Comparison of ENCODE assay signal across 9 cellular contexts in the genomic region with DNA sequence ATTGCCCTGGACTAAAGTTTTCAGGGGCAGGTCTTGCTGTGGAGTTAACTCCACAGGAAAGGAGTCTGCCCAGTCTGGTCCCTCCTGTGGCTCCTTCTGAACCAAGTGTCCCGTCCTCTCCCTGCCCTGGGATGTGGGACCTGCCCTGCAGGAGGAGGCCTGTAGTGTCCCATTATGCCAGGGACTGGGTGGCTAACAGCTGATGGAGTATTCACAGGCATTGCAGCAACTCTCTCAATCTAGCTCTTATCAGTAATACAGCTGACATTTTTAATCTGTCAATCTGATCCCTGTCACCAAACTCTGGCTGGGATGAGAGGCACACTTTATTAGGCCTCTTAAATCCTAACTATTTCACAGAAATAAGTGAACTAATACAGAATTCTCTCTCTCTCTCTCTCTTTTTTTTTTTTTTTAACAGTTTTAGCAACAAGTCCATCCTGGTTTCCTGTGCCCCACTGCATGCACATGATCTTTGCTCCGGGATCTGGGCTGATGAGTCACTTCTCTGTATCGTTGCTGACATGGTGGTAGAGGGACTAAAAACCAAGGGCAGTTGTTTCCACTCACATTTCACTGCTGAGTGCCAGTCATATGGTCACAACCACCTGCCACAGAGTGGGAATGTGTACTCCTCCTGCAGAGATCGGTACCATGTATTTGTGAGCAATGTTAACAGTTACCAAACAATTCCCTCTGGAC. TPM values are rescaled to one million over a fixed set of nuclear protein-coding genes. Genes with fewer than 3 reads are reported as not detected.
DNase-seq lines count a peak whose midpoint lies in the region; ATAC-seq and TF ChIP-seq lines count a peak whose summit lies in the region.
"Had no signal": no experiment of that assay in that cellular context is flagged by ENCODE, and none has a peak within 500 bp of the region (broad histone marks: within the 10 kb centered on the region; RNA-seq: fewer than 3 reads in every experiment).

No MANE protein-coding gene starts in this region.

- RAD21 ChIA-PET in HCT116 (lab: Charles Lee; ENCODE audit: low non-redundant PET in 1 of 2, low total read pairs in 2 of 2, uncharacterized antibody in 2 of 2, unreplicated experiment in 2 of 2) = no interaction called here

- TF ChIP-seq RAD21 in HCT116 (IDR thresholded peaks at IDR 0.05; ENCODE audit: low read depth) = no peak

- H3K79me2 ChIP-seq in HCT116 (ENCODE audit: insufficient read depth, low read length) = no peaks in the 10 kb centered on the region
- no peaks in the 10 kb centered on the region for H3K79me2 ChIP-seq in smooth muscle cell (ENCODE audit: low read depth)

- ATAC-seq in HCT116 (no peak), HG03460 (IDR thresholded peaks at IDR 0.05; ENCODE audit: unreplicated experiment) (no peak), GM21619 (IDR thresholded peaks at IDR 0.05; ENCODE audit: unreplicated experiment) (no peak)

- intact Hi-C loops in HCT116 (cut with micrococcal nuclease) = loop anchor here (5.0 kb wide), 1 partner anchor 174 kb away; no protein-coding TSS in a partner anchor

- H3K9me2 ChIP-seq in HCT116 (ENCODE audit: insufficient read depth) = no peaks in the 10 kb centered on the region

- TF ChIP-seq POLR2A in HCT116 (IDR thresholded peaks at IDR 0.05; ENCODE audit: borderline replicate concordance, extremely low read depth, insufficient read depth, insufficient read length) = no peak

- H3K4me1 ChIP-seq in HCT116 (ENCODE audit: control insufficient read depth in 1 of 2, insufficient read depth in 2 of 2, low read length in 2 of 2) (peaks cover 4 to 11% of the 10 kb centered on the region in 2 experiments; a peak in 3 of 4 replicates), smooth muscle cell (ENCODE audit: low read depth) (peaks cover 10% of the 10 kb centered on the region)

- H3K9me3 ChIP-seq in HCT116 (ENCODE audit: control insufficient read depth in 1 of 2, insufficient read depth in 1 of 2, low read depth in 1 of 2, low read length in 2 of 2) = no peaks in the 10 kb centered on the region
- no peaks in the 10 kb centered on the region for H3K9me3 ChIP-seq in smooth muscle cell (replicated peaks; ENCODE audit: low read depth)

- BruUV-seq in HCT116 (replicated peaks; lab: Mats Ljungman, UMichigan) = no TSS peak

- CTCF ChIA-PET in HCT116 (lab: Charles Lee) = no interaction called here

- H3K4me3 ChIP-seq in HCT116 (replicated peaks in 1 of 2; ENCODE audit: low read depth in 1 of 2, low read length in 2 of 2) (no peak overlapping the region), fibroblast of the aortic adventitia (ENCODE audit: low read depth, low read length) (no peak overlapping the region), smooth muscle cell (no peak overlapping the region)
- H3K4me3 ChIP-seq: skin epidermis had no signal

- H3K4me2 ChIP-seq in HCT116 (ENCODE audit: low read length) = peak overlapping the region; percentile 15; the same call in 1 of the 2 replicates
- H3K4me2 ChIP-seq in smooth muscle cell = peak overlapping the region; percentile 49

- H3K27me3 ChIP-seq in HCT116 (ENCODE audit: insufficient read depth, low read length) (no peaks in the 10 kb centered on the region), smooth muscle cell (ENCODE audit: low read depth) (no peaks in the 10 kb centered on the region)

- H4K20me1 ChIP-seq in HCT116 (ENCODE audit: insufficient read depth) (no peaks in the 10 kb centered on the region), smooth muscle cell (ENCODE audit: low read depth) (no peaks in the 10 kb centered on the region)

- peak overlapping the region; percentile 17 for H2AFZ ChIP-seq in HCT116 (ENCODE audit: low read depth, low read length, poor library complexity, severe bottlenecking)
- no peak overlapping the region for H2AFZ ChIP-seq in smooth muscle cell (ENCODE audit: low read depth)

- TF ChIP-seq CTCF in HCT116 (IDR thresholded peaks at IDR 0.05 in 2 of 3, conservative IDR thresholded peaks at IDR 0.05 in 1 of 3; ENCODE audit: borderline replicate concordance in 1 of 3, insufficient read depth in 1 of 3, low read depth in 2 of 3, low read length in 2 of 3) = no peak
- TF ChIP-seq CTCF in fibroblast of the aortic adventitia (IDR thresholded peaks at IDR 0.05; ENCODE audit: insufficient read depth, low read length) = no peak
- TF ChIP-seq CTCF in smooth muscle cell (IDR thresholded peaks at IDR 0.05; ENCODE audit: borderline replicate concordance, insufficient read depth, poor library complexity, severe bottlenecking) = no peak

- POLR2A ChIA-PET in HCT116 (lab: Charles Lee) = no interaction called here

- no peak for DNase-seq in HCT116 (ENCODE audit: low read depth, low spot score)
- DNase-seq in SK-N-DZ (ENCODE audit: low spot score) = peak; percentile 43
- peak; percentile 79 for DNase-seq in fibroblast of the aortic adventitia (ENCODE audit: low read depth)
- no peak for DNase-seq in smooth muscle cell (lab: John Stamatoyannopoulos, UW; ENCODE audit: unreplicated experiment)
- no peak for DNase-seq in SIG-M5 treated with dmso at 0.1 percent for 504 hours (lab: John Stamatoyannopoulos, UW; ENCODE audit: unreplicated experiment)
- DNase-seq: NCI-H774 had no signal

- H3K27ac ChIP-seq in HCT116 (ENCODE audit: low read depth, low read length) (no peak overlapping the region), smooth muscle cell (ENCODE audit: low read depth) (peak overlapping the region; percentile 37)

- H3K36me3 ChIP-seq in HCT116 (ENCODE audit: control insufficient read depth in 1 of 2, insufficient read depth in 2 of 2, low read length in 2 of 2) = no peaks in the 10 kb centered on the region
- no peaks in the 10 kb centered on the region for H3K36me3 ChIP-seq in smooth muscle cell (ENCODE audit: low read depth)

- peaks cover 26% of the 10 kb centered on the region for H3F3A ChIP-seq in smooth muscle cell (ENCODE audit: low read depth)

- 33% methylated on average over 4 of the region's 4 CpGs for WGBS in smooth muscle cell (ENCODE audit: low lambda C conversion rate)

- H3K9ac ChIP-seq in HCT116 (ENCODE audit: low read length) = no peak overlapping the region
- no peak overlapping the region for H3K9ac ChIP-seq in smooth muscle cell (ENCODE audit: low read depth)

TF ChIP-seq in HCT116, 20 proteins besides CTCF, POLR2A, EP300 and RAD21 (continues in another document):
- TF ChIP-seq SP1 (IDR thresholded peaks at IDR 0.05; ENCODE audit: low read depth) (no peak), EZH2 (IDR thresholded peaks at IDR 0.05) (no peak), EZH2phosphoT487 (IDR thresholded peaks at IDR 0.05; ENCODE audit: borderline replicate concordance) (no peak), YY1 (IDR thresholded peaks at IDR 0.05; ENCODE audit: extremely low read depth, insufficient replicate concordance, low read depth, low read length) (no peak), POLR2AphosphoS5 (IDR thresholded peaks at IDR 0.05; ENCODE audit: low read depth, low read length) (no peak), ZFX (IDR thresholded peaks at IDR 0.05) (no peak), ELF1 (IDR thresholded peaks at IDR 0.05; ENCODE audit: borderline replicate concordance, low read depth) (no peak), CBX3 (IDR thresholded peaks at IDR 0.05; ENCODE audit: low read depth) (no peak), ZBTB33 (IDR thresholded peaks at IDR 0.05; ENCODE audit: extremely low read depth, insufficient replicate concordance, low read length) (no peak), SIN3A (IDR thresholded peaks at IDR 0.05; ENCODE audit: low read depth) (no peak), ZNF274 (IDR thresholded peaks at IDR 0.05; ENCODE audit: low read depth, low read length) (no peak), TCF7L2 (IDR thresholded peaks at IDR 0.05; ENCODE audit: borderline replicate concordance, extremely low read depth, insufficient read depth, insufficient read length) (no peak), EGR1 (IDR thresholded peaks at IDR 0.05; ENCODE audit: low read depth) (no peak), FOSL1 (IDR thresholded peaks at IDR 0.05; ENCODE audit: low read depth) (no peak), SRF (IDR thresholded peaks at IDR 0.05; ENCODE audit: low read depth) (no peak)
- TF ChIP-seq, protein P1, sequence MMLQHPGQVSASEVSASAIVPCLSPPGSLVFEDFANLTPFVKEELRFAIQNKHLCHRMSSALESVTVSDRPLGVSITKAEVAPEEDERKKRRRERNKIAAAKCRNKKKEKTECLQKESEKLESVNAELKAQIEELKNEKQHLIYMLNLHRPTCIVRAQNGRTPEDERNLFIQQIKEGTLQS (IDR thresholded peaks at IDR 0.05) = no peak
- TF ChIP-seq, protein P2, sequence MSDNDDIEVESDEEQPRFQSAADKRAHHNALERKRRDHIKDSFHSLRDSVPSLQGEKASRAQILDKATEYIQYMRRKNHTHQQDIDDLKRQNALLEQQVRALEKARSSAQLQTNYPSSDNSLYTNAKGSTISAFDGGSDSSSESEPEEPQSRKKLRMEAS (IDR thresholded peaks at IDR 0.05) = no peak

RNA-seq across cellular contexts. Expression of gene HAND2, which starts 39.1 kb away (rescaled TPM):
- total RNA-seq in HCT116 (2021; ENCODE audit: unreplicated experiment) = not detected
- polyA plus RNA-seq in HCT116 (2012) = not detected in 2 replicates
- 257 and 444 TPM in 2 replicates for polyA plus RNA-seq in SK-N-DZ (2014; cell fraction: cytosol; rRNA removed)
- 378 and 426 TPM in 2 replicates for polyA plus RNA-seq in SK-N-DZ (2014; cell fraction: nucleus; rRNA removed)
- 31.3 TPM in 2 replicates for total RNA-seq in fibroblast of the aortic adventitia (ENCODE audit: low replicate concordance)
- 243 and 265 TPM in 2 replicates for total RNA-seq in smooth muscle cell
- 287 and 324 TPM in 2 replicates for polyA plus RNA-seq in smooth muscle cell

Comparison
In these comparisons a context has a peak if more than half of its experiments do, and no peak if none do; other contexts are left out.
1. DNase-seq: peak in SK-N-DZ (single experiment) and fibroblast of the aortic adventitia (single experiment); none in HCT116 (single experiment), smooth muscle cell (single experiment) and SIG-M5 treated with dmso at 0.1 percent for 504 hours (single experiment).
2. RNA of gene HAND2, which starts 39.1 kb away (total RNA-seq): 243 to 265 TPM in smooth muscle cell and 31.3 TPM in fibroblast of the aortic adventitia; not detected in HCT116 (single experiment); every median in the first group is over 10 times any median in the second.